In the genomic region with DNA sequence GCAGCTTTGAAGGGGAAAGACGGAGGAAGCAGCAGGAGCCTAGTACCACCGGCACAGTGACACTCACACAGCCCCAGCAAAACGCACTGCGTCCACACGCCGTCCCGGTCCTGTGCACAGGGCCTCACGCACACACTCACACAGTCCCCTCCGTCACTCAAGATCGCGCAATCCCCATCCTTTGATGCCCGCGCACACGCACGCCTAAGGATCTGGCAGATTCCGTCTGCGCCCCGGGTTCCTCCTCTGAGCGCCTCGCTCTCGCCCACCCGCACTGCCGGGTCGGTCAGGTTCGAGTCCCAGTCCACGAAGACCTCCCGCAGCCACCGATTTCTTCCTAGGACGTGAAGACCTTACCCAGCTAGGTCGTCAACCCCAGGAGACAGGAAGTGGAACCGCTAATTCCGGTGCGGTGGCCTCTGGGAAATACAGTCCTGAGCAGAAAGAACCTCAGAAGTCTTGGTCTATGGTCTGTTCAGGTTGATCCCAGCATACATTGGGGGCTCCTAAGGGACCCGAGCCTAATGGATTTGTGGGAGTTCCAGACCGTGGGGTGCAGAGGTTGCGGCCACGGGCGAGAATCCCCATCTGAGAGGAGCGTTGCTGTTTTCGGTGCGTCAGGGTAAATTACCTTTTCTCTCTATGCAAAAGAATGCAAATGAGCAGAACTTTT, we compare ENCODE assay signal across 8 cellular contexts. TPM values are rescaled to one million over a fixed set of nuclear protein-coding genes. Genes with fewer than 3 reads are reported as not detected.
A peak's percentile ranks its signal among the peaks of the same experiment; 100 is the strongest.
DNase-seq lines count a peak whose midpoint lies in the region; TF ChIP-seq lines count a peak whose summit lies in the region.

TSS of gene ZNF780B (minus strand) at position 400 of the 673 bp plus-strand sequence. CDS start 5,899 bp downstream, outside the sequence.

- peak within 1 kb of the TSS; percentile 80 for H3K4me3 ChIP-seq in mesodermal cell (ENCODE audit: extremely low read depth, insufficient read depth, low read length, poor library complexity, severe bottlenecking)

- peak; percentile 72 for TF ChIP-seq POLR2A in GM19099 (IDR thresholded peaks at IDR 0.05; ENCODE audit: extremely low read depth, insufficient read length, low read depth)

- peak; percentile 78 for DNase-seq in AG20443 (ENCODE audit: low spot score)
- DNase-seq in HK-2 (ENCODE audit: unreplicated experiment): peak; percentile 55
- peak; percentile 70 to 78 for DNase-seq in NOMO-1 (lab: John Stamatoyannopoulos, UW; ENCODE audit: unreplicated experiment in 2 of 2)
- peak; percentile 35 to 61 for DNase-seq in activated CD8-positive, alpha-beta memory T cell treated with anti-CD3 and anti-CD28 coated beads for 4 hours (ENCODE audit: low read depth in 2 of 2)
- DNase-seq in stimulated activated CD8-positive, alpha-beta memory T cell treated with anti-CD3 and anti-CD28 coated beads, Interleukin-15, amount 100 ng/mL, for 24 hours (ENCODE audit: low read depth): peak; percentile 38

- H3K4me1 ChIP-seq in mesodermal cell (ENCODE audit: control insufficient read depth, insufficient read depth, low read length, poor library complexity, severe bottlenecking): no peaks in the 10 kb centered on the region

- in situ Hi-C loops in endometrial microvascular endothelial cells (cut with HindIII; ENCODE audit: inconsistent ontology term, low pct_unique_long_range_greater_than_20kb, low sequenced_read_pairs): no loop called here

- WGBS in mesodermal cell (ENCODE audit: insufficient coverage in 2 of 2), 2 experiments: 0% methylated on average over 29 to 35 of the region's 41 CpGs

- H3K9me3 ChIP-seq in mesodermal cell (ENCODE audit: control insufficient read depth, low read length): peaks cover 3% of the 10 kb centered on the region

- peak within 1 kb of the TSS; percentile 19 for H3K27ac ChIP-seq in mesodermal cell (ENCODE audit: low read depth, low read length, severe bottlenecking)

- H3K36me3 ChIP-seq in mesodermal cell (ENCODE audit: control insufficient read depth, insufficient read depth, low read length): no peaks in the 10 kb centered on the region

RNA-seq across cellular contexts. Expression of gene ZNF780B, which starts in this region (rescaled TPM):
- 17.9 TPM for total RNA-seq in endometrial microvascular endothelial cells (ENCODE audit: inconsistent ontology term)
- 7.7 TPM for polyA plus RNA-seq in mesodermal cell (2013, experiment 1 of 2)
- polyA plus RNA-seq in mesodermal cell (2013, experiment 2 of 2): 5.4 TPM

Comparison
In these comparisons a context has a peak if more than half of its experiments do, and no peak if none do; other contexts are left out.
1. Peak in every context shown above with its lines: DNase-seq, H3K4me3 ChIP-seq and H3K27ac ChIP-seq.